In the genomic region with DNA sequence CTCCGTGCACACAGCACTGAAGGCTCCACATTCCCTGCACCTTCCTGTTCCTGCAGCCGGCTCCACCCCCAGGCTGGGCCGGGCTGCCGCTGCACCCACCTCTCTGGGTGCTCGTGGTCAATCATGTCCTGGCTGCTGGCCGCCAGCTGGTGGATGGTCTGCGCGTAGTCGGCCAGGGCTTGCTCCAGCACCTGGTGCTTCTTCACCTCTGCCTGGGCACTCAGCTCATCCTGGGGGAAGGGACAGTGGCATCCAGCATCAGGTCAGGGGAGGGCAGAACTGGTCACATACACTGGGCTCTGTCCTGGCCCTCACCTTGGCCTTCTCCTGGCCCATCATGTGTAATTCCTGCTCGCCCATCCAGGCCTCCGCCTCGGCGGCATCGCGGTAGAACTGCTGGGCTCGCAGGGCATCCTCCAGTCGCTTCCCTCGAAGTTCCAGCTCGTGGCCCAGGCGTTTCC, we compare ENCODE assay signal across 1 cellular context.
TF ChIP-seq lines count a peak whose summit lies in the region.

No MANE protein-coding gene starts in this region.

TF ChIP-seq in IMR-90, 13 proteins besides CTCF, POLR2A, EP300 and RAD21 (continued from another document):
- TF ChIP-seq FOS (IDR thresholded peaks at IDR 0.05; ENCODE audit: low read depth, low read length) (no peak), BHLHE40 (IDR thresholded peaks at IDR 0.05; ENCODE audit: low read depth, low read length) (no peak), MAZ (IDR thresholded peaks at IDR 0.05; ENCODE audit: borderline replicate concordance, low read depth, low read length) (no peak), RFX5 (IDR thresholded peaks at IDR 0.05; ENCODE audit: low read depth, low read length) (no peak), MAFK (IDR thresholded peaks at IDR 0.05; ENCODE audit: low read depth, low read length) (no peak), RCOR1 (IDR thresholded peaks at IDR 0.05; ENCODE audit: insufficient replicate concordance, low read length) (no peak), SMC3 (IDR thresholded peaks at IDR 0.05; ENCODE audit: low read depth, low read length) (no peak), CHD1 (IDR thresholded peaks at IDR 0.05; ENCODE audit: low read depth, low read length) (no peak), CEBPB (IDR thresholded peaks at IDR 0.05; ENCODE audit: low read depth, low read length) (no peak)
- TF ChIP-seq, protein P1, sequence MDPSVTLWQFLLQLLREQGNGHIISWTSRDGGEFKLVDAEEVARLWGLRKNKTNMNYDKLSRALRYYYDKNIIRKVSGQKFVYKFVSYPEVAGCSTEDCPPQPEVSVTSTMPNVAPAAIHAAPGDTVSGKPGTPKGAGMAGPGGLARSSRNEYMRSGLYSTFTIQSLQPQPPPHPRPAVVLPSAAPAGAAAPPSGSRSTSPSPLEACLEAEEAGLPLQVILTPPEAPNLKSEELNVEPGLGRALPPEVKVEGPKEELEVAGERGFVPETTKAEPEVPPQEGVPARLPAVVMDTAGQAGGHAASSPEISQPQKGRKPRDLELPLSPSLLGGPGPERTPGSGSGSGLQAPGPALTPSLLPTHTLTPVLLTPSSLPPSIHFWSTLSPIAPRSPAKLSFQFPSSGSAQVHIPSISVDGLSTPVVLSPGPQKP (IDR thresholded peaks at IDR 0.05; ENCODE audit: borderline replicate concordance, low read depth, low read length): no peak
